In genomic region chr7:35536396-35536826, GRCh38 we compare ENCODE assay signal across 18 cellular contexts.
DNase-seq lines count a peak whose midpoint lies in the region; ATAC-seq and TF ChIP-seq lines count a peak whose summit lies in the region.
"Had no signal": no experiment of that assay in that cellular context is flagged by ENCODE, and none has a peak within 500 bp of the region (broad histone marks: within the 10 kb centered on the region; RNA-seq: fewer than 3 reads in every experiment).

No MANE protein-coding gene starts in this region.

- H3K27ac ChIP-seq in right lobe of liver = peak overlapping the region; percentile 78 to 89 (median 79)
- no peak overlapping the region for H3K27ac ChIP-seq in upper lobe of left lung
- H3K27ac ChIP-seq: lower lobe of right lung, psoas muscle had no signal

- H3K4me3 Mint-ChIP-seq in activated T-cell treated with anti-CD3 and anti-CD28 coated beads, Interleukin-2, amount 50 U/mL, for 4 hours = peak overlapping the region; percentile 39
- H3K4me3 Mint-ChIP-seq in activated T-helper 1 cell treated with anti-CD3 and anti-CD28 coated beads, Interleukin-12 subunit alpha, Interleukin-12 subunit beta, Interleukin-2, Interleukin-4 antibody, amounts not matched to agents 30 ng/mL and 10 ng/mL and 1 ng/mL, durations not matched to agents 14 hours and 24 hours and 36 hours = peak overlapping the region; percentile 58
- H3K4me3 Mint-ChIP-seq in stimulated activated effector memory CD8-positive, alpha-beta T cell treated with anti-CD3 and anti-CD28 coated beads, Interleukin-12 subunit alpha, Interleukin-12 subunit beta, amount 100 ng/mL, for 72 hours = peak overlapping the region; percentile 62

- no peaks in the 10 kb centered on the region for H3K9me3 Mint-ChIP-seq in activated T-cell treated with anti-CD3 and anti-CD28 coated beads, Interleukin-2, amount 50 U/mL, for 4 hours
- no peaks in the 10 kb centered on the region for H3K9me3 Mint-ChIP-seq in activated T-helper 1 cell treated with anti-CD3 and anti-CD28 coated beads, Interleukin-12 subunit alpha, Interleukin-12 subunit beta, Interleukin-2, Interleukin-4 antibody, amounts not matched to agents 30 ng/mL and 10 ng/mL and 1 ng/mL, durations not matched to agents 14 hours and 24 hours and 36 hours
- no peaks in the 10 kb centered on the region for H3K9me3 Mint-ChIP-seq in stimulated activated effector memory CD8-positive, alpha-beta T cell treated with anti-CD3 and anti-CD28 coated beads, Interleukin-12 subunit alpha, Interleukin-12 subunit beta, amount 100 ng/mL, for 72 hours

- H3K9me3 ChIP-seq in right lobe of liver = no peaks in the 10 kb centered on the region
- no peaks in the 10 kb centered on the region for H3K9me3 ChIP-seq in upper lobe of left lung
- H3K9me3 ChIP-seq: lower lobe of right lung, psoas muscle had no signal

- peaks cover 0 to 15% (median 2%) of the 10 kb centered on the region in 4 donors for H3K4me1 ChIP-seq in right lobe of liver
- H3K4me1 ChIP-seq in upper lobe of left lung = peaks cover 3 to 10% (median 7%) of the 10 kb centered on the region in 4 donors
- H3K4me1 ChIP-seq: lower lobe of right lung, psoas muscle had no signal

- H3K27ac Mint-ChIP-seq in activated T-helper 1 cell treated with anti-CD3 and anti-CD28 coated beads, Interleukin-12 subunit alpha, Interleukin-12 subunit beta, Interleukin-2, Interleukin-4 antibody, amounts not matched to agents 30 ng/mL and 10 ng/mL and 1 ng/mL, durations not matched to agents 14 hours and 24 hours and 36 hours = no peak overlapping the region
- H3K27ac Mint-ChIP-seq in stimulated activated effector memory CD8-positive, alpha-beta T cell treated with anti-CD3 and anti-CD28 coated beads, Interleukin-12 subunit alpha, Interleukin-12 subunit beta, amount 100 ng/mL, for 72 hours = no peak overlapping the region
- H3K27ac Mint-ChIP-seq: activated CD4-positive, alpha-beta T cell treated with anti-CD3 and anti-CD28 coated beads for 36 hours had no signal

- WGBS in right lobe of liver (ENCODE audit: insufficient coverage, low coverage, low lambda C conversion rate, missing lambda C conversion rate) = 24% methylated on average over 7 of the region's 11 CpGs
- 89 to 94% methylated on average over 2 to 11 of the region's 11 CpGs for WGBS in upper lobe of left lung, 2 donors

- peaks cover 2% of the 10 kb centered on the region for H3K4me1 Mint-ChIP-seq in activated T-cell treated with anti-CD3 and anti-CD28 coated beads, Interleukin-2, amount 50 U/mL, for 4 hours (ENCODE audit: low read depth)
- no peaks in the 10 kb centered on the region for H3K4me1 Mint-ChIP-seq in activated T-helper 1 cell treated with anti-CD3 and anti-CD28 coated beads, Interleukin-12 subunit alpha, Interleukin-12 subunit beta, Interleukin-2, Interleukin-4 antibody, amounts not matched to agents 30 ng/mL and 10 ng/mL and 1 ng/mL, durations not matched to agents 14 hours and 24 hours and 36 hours (ENCODE audit: low read depth)
- no peaks in the 10 kb centered on the region for H3K4me1 Mint-ChIP-seq in stimulated activated effector memory CD8-positive, alpha-beta T cell treated with anti-CD3 and anti-CD28 coated beads, Interleukin-12 subunit alpha, Interleukin-12 subunit beta, amount 100 ng/mL, for 72 hours
- H3K4me1 Mint-ChIP-seq: activated CD4-positive, alpha-beta T cell treated with anti-CD3 and anti-CD28 coated beads for 36 hours had no signal

- H3K4me3 ChIP-seq in right lobe of liver (peak overlapping the region in 2 of 3 donors; percentile 52 to 54), upper lobe of left lung (no peak overlapping the region)
- H3K4me3 ChIP-seq: K562 had no signal

- no peak for ATAC-seq in activated T-cell treated with anti-CD3 and anti-CD28 coated beads, Interleukin-2, amount 50 U/mL, for 4 hours
- ATAC-seq in right lobe of liver (peak; percentile 89 to 94 (median 92)), upper lobe of left lung (ENCODE audit: low FRiP score in 2 of 2) (no peak)
- ATAC-seq in stimulated activated effector memory CD8-positive, alpha-beta T cell treated with anti-CD3 and anti-CD28 coated beads, Interleukin-12 subunit alpha, Interleukin-12 subunit beta, amount 100 ng/mL, for 72 hours = no peak

- peaks cover 17% of the 10 kb centered on the region for H3K27me3 Mint-ChIP-seq in activated T-cell treated with anti-CD3 and anti-CD28 coated beads, Interleukin-2, amount 50 U/mL, for 4 hours (ENCODE audit: low read depth)
- peaks cover 21% of the 10 kb centered on the region for H3K27me3 Mint-ChIP-seq in activated T-helper 1 cell treated with anti-CD3 and anti-CD28 coated beads, Interleukin-12 subunit alpha, Interleukin-12 subunit beta, Interleukin-2, Interleukin-4 antibody, amounts not matched to agents 30 ng/mL and 10 ng/mL and 1 ng/mL, durations not matched to agents 14 hours and 24 hours and 36 hours (ENCODE audit: insufficient read depth)

- intact Hi-C loops in activated T-helper 1 cell treated with anti-CD3 and anti-CD28 coated beads, Interleukin-12 subunit alpha, Interleukin-12 subunit beta, Interleukin-2, Interleukin-4 antibody, amounts not matched to agents 30 ng/mL and 10 ng/mL and 1 ng/mL, durations not matched to agents 14 hours and 24 hours and 36 hours (cut with micrococcal nuclease) = loop anchor here (2.0 to 10.0 kb wide), 4 partner anchors 349 to 1216 kb away; no protein-coding TSS in a partner anchor
- intact Hi-C loops in right lobe of liver (cut with DNase I) = loop anchor here in 1 of 2 donors (10.0 kb wide), 1 partner anchor 122 kb away; no protein-coding TSS in a partner anchor

- no peaks in the 10 kb centered on the region for H3K36me3 Mint-ChIP-seq in activated T-cell treated with anti-CD3 and anti-CD28 coated beads, Interleukin-2, amount 50 U/mL, for 4 hours (ENCODE audit: insufficient read depth)
- no peaks in the 10 kb centered on the region for H3K36me3 Mint-ChIP-seq in activated T-helper 1 cell treated with anti-CD3 and anti-CD28 coated beads, Interleukin-12 subunit alpha, Interleukin-12 subunit beta, Interleukin-2, Interleukin-4 antibody, amounts not matched to agents 30 ng/mL and 10 ng/mL and 1 ng/mL, durations not matched to agents 14 hours and 24 hours and 36 hours (ENCODE audit: low read depth)
- H3K36me3 Mint-ChIP-seq in stimulated activated effector memory CD8-positive, alpha-beta T cell treated with anti-CD3 and anti-CD28 coated beads, Interleukin-12 subunit alpha, Interleukin-12 subunit beta, amount 100 ng/mL, for 72 hours = no peaks in the 10 kb centered on the region

- TF ChIP-seq POLR2A in right lobe of liver (IDR thresholded peaks at IDR 0.05) (peak; percentile 40), upper lobe of left lung (IDR thresholded peaks at IDR 0.05) (no peak)

- no peak for TF ChIP-seq CTCF in right lobe of liver (IDR thresholded peaks at IDR 0.05)
- TF ChIP-seq CTCF in upper lobe of left lung (IDR thresholded peaks at IDR 0.05) = no peak

- H3K27me3 ChIP-seq in right lobe of liver = no peaks in the 10 kb centered on the region
- H3K27me3 ChIP-seq in upper lobe of left lung = no peaks in the 10 kb centered on the region

- no peaks in the 10 kb centered on the region for H3K36me3 ChIP-seq in right lobe of liver
- no peaks in the 10 kb centered on the region for H3K36me3 ChIP-seq in upper lobe of left lung
- H3K36me3 ChIP-seq: lower lobe of right lung had no signal

- no peak for TF ChIP-seq EP300 in upper lobe of left lung (IDR thresholded peaks at IDR 0.05)

- no peak for DNase-seq in activated T-cell treated with anti-CD3 and anti-CD28 coated beads, Interleukin-2, amount 50 U/mL, for 4 hours
- DNase-seq in activated T-cell treated with anti-CD3 and anti-CD28 coated beads, Interleukin-2, amount 50 U/mL, for 48 hours = no peak
- no peak for DNase-seq in activated T-helper 1 cell treated with anti-CD3 and anti-CD28 coated beads, Interleukin-12 subunit alpha, Interleukin-12 subunit beta, Interleukin-2, Interleukin-4 antibody, amounts not matched to agents 30 ng/mL and 10 ng/mL and 1 ng/mL, durations not matched to agents 14 hours and 24 hours and 36 hours (ENCODE audit: low spot score)
- DNase-seq in right lobe of liver = peak; percentile 88 to 96 (median 95)
- DNase-seq in stimulated activated effector memory CD8-positive, alpha-beta T cell treated with anti-CD3 and anti-CD28 coated beads, Interleukin-12 subunit alpha, Interleukin-12 subunit beta, amount 100 ng/mL, for 72 hours (ENCODE audit: low spot score in 2 of 2) = no peak
- no peak for DNase-seq in NCI-H1092 treated with DMSO at 0.1 percent for 48 hours (lab: John Stamatoyannopoulos, UW)
- DNase-seq in upper lobe of left lung = no peak
- DNase-seq in activated CD4-positive, alpha-beta T cell treated with anti-CD3 and anti-CD28 coated beads for 48 hours = no peak
- DNase-seq: activated CD4-positive, alpha-beta T cell treated with anti-CD3 and anti-CD28 coated beads for 36 hours; activated naive CD4-positive, alpha-beta T cell treated with Interleukin-2 at 50 U/mL for 16 hours; C1 segment of cervical spinal cord; DND-41; head of caudate nucleus; lower lobe of right lung; NCI-H2029 treated with DMSO at 0.1 percent for 48 hours; NCI-H446 treated with DMSO at 0.1 percent for 48 hours; psoas muscle had no signal

Comparison
In these comparisons a context has a peak if more than half of its experiments do, and no peak if none do; other contexts are left out.
1. ATAC-seq: peak in right lobe of liver (4 of 4); none in activated T-cell treated with anti-CD3 and anti-CD28 coated beads, Interleukin-2, amount 50 U/mL, for 4 hours (0 of 2), stimulated activated effector memory CD8-positive, alpha-beta T cell treated with anti-CD3 and anti-CD28 coated beads, Interleukin-12 subunit alpha, Interleukin-12 subunit beta, amount 100 ng/mL, for 72 hours (single experiment) and upper lobe of left lung (0 of 2).
2. DNase-seq: peak in right lobe of liver (3 of 3); none in activated T-cell treated with anti-CD3 and anti-CD28 coated beads, Interleukin-2, amount 50 U/mL, for 4 hours (single experiment), activated T-cell treated with anti-CD3 and anti-CD28 coated beads, Interleukin-2, amount 50 U/mL, for 48 hours (0 of 2), activated T-helper 1 cell treated with anti-CD3 and anti-CD28 coated beads, Interleukin-12 subunit alpha, Interleukin-12 subunit beta, Interleukin-2, Interleukin-4 antibody, amounts not matched to agents 30 ng/mL and 10 ng/mL and 1 ng/mL, durations not matched to agents 14 hours and 24 hours and 36 hours (single experiment), stimulated activated effector memory CD8-positive, alpha-beta T cell treated with anti-CD3 and anti-CD28 coated beads, Interleukin-12 subunit alpha, Interleukin-12 subunit beta, amount 100 ng/mL, for 72 hours (0 of 2), NCI-H1092 treated with DMSO at 0.1 percent for 48 hours (single experiment), upper lobe of left lung (0 of 2) and activated CD4-positive, alpha-beta T cell treated with anti-CD3 and anti-CD28 coated beads for 48 hours (single experiment).
3. H3K27ac ChIP-seq: peak in right lobe of liver (3 of 3); none in upper lobe of left lung (0 of 4).
4. H3K4me3 ChIP-seq: peak in right lobe of liver (2 of 3); none in upper lobe of left lung (0 of 4).
5. Peak in every context shown above with its lines, with median percentiles within 50 percentile points of each other: H3K4me3 Mint-ChIP-seq.